In the genomic region with DNA sequence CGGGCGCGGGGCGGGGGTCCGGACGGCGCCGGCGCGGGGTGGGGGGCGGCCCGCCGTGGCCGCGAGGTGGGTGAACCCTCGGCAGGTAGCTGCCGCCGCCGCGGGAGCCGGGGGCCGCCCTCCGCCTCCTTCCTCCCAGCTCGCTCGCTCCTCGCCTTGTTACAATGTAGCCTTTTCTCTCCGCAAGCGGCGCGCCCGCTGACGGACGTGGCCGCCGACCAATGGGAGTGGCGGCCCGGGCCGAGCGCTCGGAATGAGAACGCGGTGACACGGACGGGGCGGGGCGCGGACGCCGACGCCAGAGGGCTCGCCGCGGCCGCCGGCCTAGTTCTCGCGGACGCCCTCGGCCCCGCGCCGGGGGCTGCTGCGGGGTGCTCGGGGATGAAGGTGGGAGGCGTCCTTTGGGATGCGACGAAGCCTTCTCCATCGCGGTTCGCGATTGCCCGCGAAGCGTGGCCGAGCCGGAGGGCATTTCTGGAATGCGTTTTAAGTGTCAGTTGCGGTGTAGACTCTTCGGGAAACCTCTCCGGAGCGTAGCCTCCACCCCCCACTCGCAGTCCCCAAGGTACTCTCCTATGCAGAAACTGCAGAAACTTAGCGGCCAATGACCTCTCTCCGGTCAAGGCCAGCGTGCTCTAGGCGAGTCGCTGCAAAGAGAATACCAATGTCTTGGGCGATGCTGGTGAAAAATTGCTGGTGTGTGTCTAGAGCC, we compare ENCODE assay signal across 1 cellular context.
TF ChIP-seq lines count a peak whose summit lies in the region.

No MANE protein-coding gene starts in this region.

TF ChIP-seq in K562, 482 proteins besides CTCF, POLR2A, EP300 and RAD21 (continued from another document and continues in another):
- TF ChIP-seq CHAMP1 (IDR thresholded peaks at IDR 0.05), result no peak
- TF ChIP-seq TBP (optimal IDR thresholded peaks at IDR 0.05; ENCODE audit: low read depth, low read length), result peak; percentile 33
- TF ChIP-seq, protein P1, sequence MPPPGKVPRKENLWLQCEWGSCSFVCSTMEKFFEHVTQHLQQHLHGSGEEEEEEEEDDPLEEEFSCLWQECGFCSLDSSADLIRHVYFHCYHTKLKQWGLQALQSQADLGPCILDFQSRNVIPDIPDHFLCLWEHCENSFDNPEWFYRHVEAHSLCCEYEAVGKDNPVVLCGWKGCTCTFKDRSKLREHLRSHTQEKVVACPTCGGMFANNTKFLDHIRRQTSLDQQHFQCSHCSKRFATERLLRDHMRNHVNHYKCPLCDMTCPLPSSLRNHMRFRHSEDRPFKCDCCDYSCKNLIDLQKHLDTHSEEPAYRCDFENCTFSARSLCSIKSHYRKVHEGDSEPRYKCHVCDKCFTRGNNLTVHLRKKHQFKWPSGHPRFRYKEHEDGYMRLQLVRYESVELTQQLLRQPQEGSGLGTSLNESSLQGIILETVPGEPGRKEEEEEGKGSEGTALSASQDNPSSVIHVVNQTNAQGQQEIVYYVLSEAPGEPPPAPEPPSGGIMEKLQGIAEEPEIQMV (tag; conservative IDR thresholded peaks at IDR 0.05; ENCODE audit: low read depth), result no peak
- no peak for TF ChIP-seq TCF7 (IDR thresholded peaks at IDR 0.05; ENCODE audit: borderline replicate concordance)
- TF ChIP-seq AFF1 (IDR thresholded peaks at IDR 0.05; ENCODE audit: low read depth in 1 of 2, partially characterized antibody in 2 of 2), result no peak
- no peak for TF ChIP-seq ZNF121 (CRISPR knock-in tag; conservative IDR thresholded peaks at IDR 0.05)
- no peak for TF ChIP-seq SIN3A (IDR thresholded peaks at IDR 0.05; ENCODE audit: borderline replicate concordance in 2 of 2, control insufficient read depth in 1 of 2, low read depth in 2 of 2, low read length in 2 of 2)
- no peak for TF ChIP-seq ZBTB34 (CRISPR knock-in tag; IDR thresholded peaks at IDR 0.05)
- TF ChIP-seq ZNF76 (CRISPR knock-in tag; IDR thresholded peaks at IDR 0.05; ENCODE audit: borderline replicate concordance), result no peak
- no peak for TF ChIP-seq MTA2 (IDR thresholded peaks at IDR 0.05; ENCODE audit: low read depth)
- no peak; the same call in 1 of the 2 replicates for TF ChIP-seq TEAD4 (IDR thresholded peaks at IDR 0.05; ENCODE audit: low read length)
- 0 out of 2 replicates have a peak, but pooled peaks have one; percentile 44 for TF ChIP-seq TEAD4 (CRISPR knock-in tag; IDR thresholded peaks at IDR 0.05; ENCODE audit: borderline replicate concordance)
- peak; percentile 64 for TF ChIP-seq POLR2AphosphoS5 (IDR thresholded peaks at IDR 0.05; ENCODE audit: control insufficient read depth, insufficient read depth, low read depth, low read length)
- no peak for TF ChIP-seq COPS2 (conservative IDR thresholded peaks at IDR 0.05)
- no peak for TF ChIP-seq SRSF9 (IDR thresholded peaks at IDR 0.05; ENCODE audit: borderline replicate concordance, low read depth, low read length)
- no peak for TF ChIP-seq NEUROD1 (IDR thresholded peaks at IDR 0.05; ENCODE audit: borderline replicate concordance, low read depth, low read length, partially characterized antibody)
- no peak for TF ChIP-seq ZBTB17 (CRISPR knock-in tag; IDR thresholded peaks at IDR 0.05)
- no peak for TF ChIP-seq ZMIZ1 (IDR thresholded peaks at IDR 0.05; ENCODE audit: low read depth in 2 of 2, low read length in 2 of 2)
- TF ChIP-seq ZNF449 (CRISPR knock-in tag; IDR thresholded peaks at IDR 0.05), result no peak
- no peak for TF ChIP-seq THAP7 (CRISPR knock-in tag; IDR thresholded peaks at IDR 0.05)
- no peak for TF ChIP-seq TFAM (CRISPR knock-in tag; conservative IDR thresholded peaks at IDR 0.05)
- TF ChIP-seq SMAD1 (IDR thresholded peaks at IDR 0.05; ENCODE audit: low read depth, low read length, partially characterized antibody), result no peak
- TF ChIP-seq ZFX (CRISPR knock-in tag; IDR thresholded peaks at IDR 0.05), result peak; percentile 87
- no peak for TF ChIP-seq ZBTB8A (IDR thresholded peaks at IDR 0.05; ENCODE audit: partially characterized antibody)
- TF ChIP-seq XRCC3 (IDR thresholded peaks at IDR 0.05), result no peak
- no peak for TF ChIP-seq HNRNPH1 (optimal IDR thresholded peaks at IDR 0.05; ENCODE audit: low read depth, low read length)
- TF ChIP-seq, protein P2, sequence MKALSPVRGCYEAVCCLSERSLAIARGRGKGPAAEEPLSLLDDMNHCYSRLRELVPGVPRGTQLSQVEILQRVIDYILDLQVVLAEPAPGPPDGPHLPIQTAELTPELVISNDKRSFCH (CRISPR knock-in tag; IDR thresholded peaks at IDR 0.05), result no peak
- TF ChIP-seq, protein P2 (tag; IDR thresholded peaks at IDR 0.05), result peak; percentile 56; the same call in 1 of the 2 replicates
- peak; percentile 88 for TF ChIP-seq PBX2 (CRISPR knock-in tag; IDR thresholded peaks at IDR 0.05; ENCODE audit: low read depth)
- peak; percentile 79 for TF ChIP-seq PBX2 (tag; conservative IDR thresholded peaks at IDR 0.05; ENCODE audit: low read depth)
- no peak for TF ChIP-seq ARNT (IDR thresholded peaks at IDR 0.05)
- TF ChIP-seq POLR2H (tag; IDR thresholded peaks at IDR 0.05; ENCODE audit: low read depth), result peak; percentile 75
